Comparison of ENCODE assay signal across 8 cellular contexts in the genomic region with DNA sequence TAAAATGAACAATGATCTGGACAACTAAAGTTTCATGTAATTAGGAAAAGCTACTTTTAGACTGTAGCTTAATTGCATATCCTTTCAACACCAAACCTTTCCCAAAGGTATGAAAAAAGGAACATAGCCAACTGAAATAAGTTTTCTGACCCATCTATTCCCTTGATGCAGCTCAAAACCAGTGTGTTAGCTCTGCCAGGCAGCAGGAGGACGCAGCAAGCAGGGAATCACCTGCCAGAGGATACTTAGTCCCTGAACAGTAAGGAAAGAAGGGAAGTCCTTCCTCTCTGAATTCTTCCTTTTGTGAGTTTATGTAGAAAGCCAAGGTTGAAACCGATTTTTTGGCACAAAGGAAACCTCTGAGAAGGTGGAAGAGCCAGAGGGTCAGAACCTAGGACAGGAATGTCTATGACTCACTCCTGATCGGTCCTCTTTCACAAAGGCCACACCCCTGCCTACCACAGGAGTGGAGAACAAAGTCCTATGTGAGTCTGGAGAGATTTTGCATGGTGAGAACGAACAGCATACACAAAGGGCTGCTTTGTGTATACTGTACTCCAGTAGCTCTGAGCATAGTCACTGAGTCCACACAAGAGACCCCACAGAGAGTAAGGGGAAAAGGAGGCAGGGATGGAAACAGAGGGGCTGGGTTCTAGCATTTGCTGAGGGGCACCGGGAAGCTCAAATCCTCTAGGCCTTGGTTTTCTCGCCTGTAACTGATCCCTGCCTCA.
DNase-seq lines count a peak whose midpoint lies in the region; ATAC-seq and TF ChIP-seq lines count a peak whose summit lies in the region.

No MANE protein-coding gene starts in this region.

- H3K27me3 ChIP-seq in skeletal muscle satellite cell (ENCODE audit: control insufficient read depth, insufficient read depth, low read length) (no peaks in the 10 kb centered on the region), spleen (replicated peaks in 1 of 7) (no peaks in the 10 kb centered on the region)

- intact Hi-C loops in spleen (cut with DNase I; ENCODE audit: low total_unique reads): no loop called here

- TF ChIP-seq POLR2A in spleen (IDR thresholded peaks at IDR 0.05): no peak

- 70 to 81% (median 73%) methylated on average over 6 of the region's 6 CpGs for WGBS in spleen, 5 donors

- ATAC-seq in T-cell (replicated peaks in 1 of 4): peak; percentile 3 to 24 (median 18)
- ATAC-seq in GM18520 (IDR thresholded peaks at IDR 0.05; ENCODE audit: unreplicated experiment): no peak
- ATAC-seq in HG02798 (IDR thresholded peaks at IDR 0.05; ENCODE audit: poor library complexity, unreplicated experiment): no peak

- no peaks in the 10 kb centered on the region for H3K9me3 Mint-ChIP-seq in T-cell

- H3K4me3 ChIP-seq in skeletal muscle satellite cell (ENCODE audit: low read length) (no peak overlapping the region), spleen (no peak overlapping the region)

- no peaks in the 10 kb centered on the region for H3K27me3 Mint-ChIP-seq in T-cell

- H3K4me1 ChIP-seq in skeletal muscle satellite cell (ENCODE audit: control insufficient read depth, insufficient read depth, low read length) (peaks cover 52% of the 10 kb centered on the region), spleen (peaks cover 6 to 57% (median 27%) of the 10 kb centered on the region in 6 donors)

- H3K4me1 Mint-ChIP-seq in T-cell: peaks cover 55 to 78% (median 61%) of the 10 kb centered on the region in 3 donors

- POLR2A ChIA-PET in T-cell (lab: Charles Lee): no interaction called here

- peak overlapping the region; percentile 85 to 96 for H3K27ac Mint-ChIP-seq in T-cell

- no peak for TF ChIP-seq CTCF in spleen (IDR thresholded peaks at IDR 0.05 in 8 of 11, conservative IDR thresholded peaks at IDR 0.05 in 3 of 11)

- H3K36me3 Mint-ChIP-seq in T-cell: peaks cover 33% of the 10 kb centered on the region

- no peak overlapping the region for H3K9ac ChIP-seq in skeletal muscle satellite cell (ENCODE audit: low read depth, low read length)

- H3K9me3 ChIP-seq in skeletal muscle satellite cell (replicated peaks; ENCODE audit: low read length) (no peaks in the 10 kb centered on the region), spleen (no peaks in the 10 kb centered on the region)

- peak overlapping the region; percentile 42 for H3K4me2 ChIP-seq in skeletal muscle satellite cell (ENCODE audit: low read length)

- H3K4me3 Mint-ChIP-seq in T-cell: peak overlapping the region; percentile 22 to 58 (median 44)

- CTCF ChIA-PET in T-cell (lab: Charles Lee): interaction anchor here (0.8 to 2.9 kb wide), 9 partner anchors 10 to 298 kb away, joined by 3 to 13 read pairs (median 4); no protein-coding TSS in a partner anchor

- DNase-seq in NCI-H748 (lab: John Stamatoyannopoulos, UW; ENCODE audit: unreplicated experiment) (peak; percentile 5), NCI-H748 treated with DMSO at 0.1 percent for 48 hours (lab: John Stamatoyannopoulos, UW) (no peak), T-cell (no peak), fibroblast of gingiva (ENCODE audit: low read depth) (peak; percentile 22), spleen (no peak)

- H3K27ac ChIP-seq in spleen: peak overlapping the region in 3 of 8 donors; percentile 4 to 52 (median 43)

- H3K36me3 ChIP-seq in skeletal muscle satellite cell (ENCODE audit: insufficient read depth, low read length): peaks cover 11% of the 10 kb centered on the region
- peaks cover 0 to 24% (median 0%) of the 10 kb centered on the region in 6 donors for H3K36me3 ChIP-seq in spleen

Comparison
In these comparisons a context has a peak if more than half of its experiments do, and no peak if none do; other contexts are left out.
1. DNase-seq: peak in NCI-H748 (single experiment) and fibroblast of gingiva (single experiment); none in NCI-H748 treated with DMSO at 0.1 percent for 48 hours (single experiment), T-cell (0 of 34) and spleen (single experiment).
2. ATAC-seq: peak in T-cell (4 of 4); none in GM18520 (single experiment) and HG02798 (single experiment).